In genomic region chr17:65054602-65055001, GRCh38 we compare ENCODE assay signal across 9 cellular contexts. TPM values are rescaled to one million over a fixed set of nuclear protein-coding genes. Genes with fewer than 3 reads are reported as not detected.
DNase-seq lines count a peak whose midpoint lies in the region; ATAC-seq lines count a peak whose summit lies in the region.
"Had no signal": no experiment of that assay in that cellular context is flagged by ENCODE, and none has a peak within 500 bp of the region (broad histone marks: within the 10 kb centered on the region; RNA-seq: fewer than 3 reads in every experiment).

No MANE protein-coding gene starts in this region.

- H3K4me3 ChIP-seq in right cardiac atrium (ENCODE audit: low read length), result peak overlapping the region; percentile 93

- peaks cover 34% of the 10 kb centered on the region for H3K36me3 Mint-ChIP-seq in T-cell
- H3K36me3 Mint-ChIP-seq in stimulated activated memory B cell treated with anti-CD40 and anti-IgM and Interleukin-4, amounts not matched to agents 10 μg/mL and 1 μg/mL and 100 μg/mL, for 72 hours, result peaks cover 36% of the 10 kb centered on the region

- 29% methylated on average over 3 of the region's 3 CpGs for WGBS in right cardiac atrium

- H3K4me1 ChIP-seq in right cardiac atrium (ENCODE audit: control insufficient read depth, insufficient read depth, low read length), result peaks cover under 1% of the 10 kb centered on the region

- CTCF ChIA-PET in T-cell (lab: Charles Lee), result interaction anchor here in 1 of 2 donors (1.1 to 1.3 kb wide), 3 partner anchors 11 to 69 kb away, joined by 3 to 9 read pairs (median 4); no protein-coding TSS in a partner anchor

- H3K27me3 Mint-ChIP-seq in T-cell, result no peaks in the 10 kb centered on the region
- H3K27me3 Mint-ChIP-seq in stimulated activated memory B cell treated with anti-CD40 and anti-IgM and Interleukin-4, amounts not matched to agents 10 μg/mL and 1 μg/mL and 100 μg/mL, for 72 hours, result no peaks in the 10 kb centered on the region

- H3K9me3 ChIP-seq in right cardiac atrium (ENCODE audit: control insufficient read depth, low read length), result no peaks in the 10 kb centered on the region

- peak overlapping the region; percentile 88 to 93 (median 92) for H3K4me3 Mint-ChIP-seq in T-cell
- peak overlapping the region; percentile 84 for H3K4me3 Mint-ChIP-seq in stimulated activated memory B cell treated with anti-CD40 and anti-IgM and Interleukin-4, amounts not matched to agents 10 μg/mL and 1 μg/mL and 100 μg/mL, for 72 hours

- peak overlapping the region; percentile 89 to 93 for H3K27ac Mint-ChIP-seq in T-cell
- H3K27ac Mint-ChIP-seq in stimulated activated memory B cell treated with anti-CD40 and anti-IgM and Interleukin-4, amounts not matched to agents 10 μg/mL and 1 μg/mL and 100 μg/mL, for 72 hours, result peak overlapping the region; percentile 99

- intact Hi-C loops in right cardiac atrium (cut with DNase I), result loop anchor here in 3 of 4 donors (5.0 to 10.0 kb wide), 2 partner anchors 70 to 77 kb away; no protein-coding TSS in a partner anchor

- ATAC-seq in T-cell (replicated peaks in 1 of 4), result no peak
- no peak for ATAC-seq in right cardiac atrium
- ATAC-seq in stimulated activated memory B cell treated with anti-CD40 and anti-IgM and Interleukin-4, amounts not matched to agents 10 μg/mL and 1 μg/mL and 100 μg/mL, for 72 hours, result no peak

- POLR2A ChIA-PET in T-cell (lab: Charles Lee), result interaction anchor here in 1 of 2 donors (0.6 to 0.7 kb wide), 2 partner anchors 44 to 80 kb away, joined by 3 to 4 read pairs; no protein-coding TSS in a partner anchor

- DNase-seq in DMS 273 (lab: John Stamatoyannopoulos, UW; ENCODE audit: unreplicated experiment) (peak; percentile 22), DMS 273 treated with DMSO at 0.1 percent for 48 hours (lab: John Stamatoyannopoulos, UW) (no peak), T-cell (no peak), right cardiac atrium (no peak), OCI-M1 (lab: John Stamatoyannopoulos, UW) (no peak), NCI-H1092 (lab: John Stamatoyannopoulos, UW) (no peak)
- no peak for DNase-seq in activated CD4-positive, CD25-positive, alpha-beta regulatory T cell (lab: John Stamatoyannopoulos, UW)
- DNase-seq: amniotic stem cell had no signal

- no peak overlapping the region for H3K27ac ChIP-seq in right cardiac atrium (ENCODE audit: low read length)

- H3K9me3 Mint-ChIP-seq in T-cell, result no peaks in the 10 kb centered on the region
- H3K9me3 Mint-ChIP-seq in stimulated activated memory B cell treated with anti-CD40 and anti-IgM and Interleukin-4, amounts not matched to agents 10 μg/mL and 1 μg/mL and 100 μg/mL, for 72 hours, result no peaks in the 10 kb centered on the region

- H3K27me3 ChIP-seq in right cardiac atrium (ENCODE audit: control insufficient read depth, insufficient read depth), result no peaks in the 10 kb centered on the region

- H3K4me1 Mint-ChIP-seq in T-cell, result peaks cover 61 to 68% (median 63%) of the 10 kb centered on the region in 3 donors
- peaks cover 50% of the 10 kb centered on the region for H3K4me1 Mint-ChIP-seq in stimulated activated memory B cell treated with anti-CD40 and anti-IgM and Interleukin-4, amounts not matched to agents 10 μg/mL and 1 μg/mL and 100 μg/mL, for 72 hours

RNA-seq across cellular contexts. Expression of gene GNA13, which starts 1.9 kb away (rescaled TPM):
- 100 to 1,000 TPM in 1 of 5 donors, 10 to 100 TPM in 4; 77.3 to 109 (median 89.3) TPM for total RNA-seq in T-cell
- total RNA-seq in right cardiac atrium, result 10 to 100 TPM; 25.4 to 30.1 (median 27.2) TPM
- polyA plus RNA-seq in right cardiac atrium, result 11.7 TPM
